Comparison of ENCODE assay signal across 8 cellular contexts in the genomic region with DNA sequence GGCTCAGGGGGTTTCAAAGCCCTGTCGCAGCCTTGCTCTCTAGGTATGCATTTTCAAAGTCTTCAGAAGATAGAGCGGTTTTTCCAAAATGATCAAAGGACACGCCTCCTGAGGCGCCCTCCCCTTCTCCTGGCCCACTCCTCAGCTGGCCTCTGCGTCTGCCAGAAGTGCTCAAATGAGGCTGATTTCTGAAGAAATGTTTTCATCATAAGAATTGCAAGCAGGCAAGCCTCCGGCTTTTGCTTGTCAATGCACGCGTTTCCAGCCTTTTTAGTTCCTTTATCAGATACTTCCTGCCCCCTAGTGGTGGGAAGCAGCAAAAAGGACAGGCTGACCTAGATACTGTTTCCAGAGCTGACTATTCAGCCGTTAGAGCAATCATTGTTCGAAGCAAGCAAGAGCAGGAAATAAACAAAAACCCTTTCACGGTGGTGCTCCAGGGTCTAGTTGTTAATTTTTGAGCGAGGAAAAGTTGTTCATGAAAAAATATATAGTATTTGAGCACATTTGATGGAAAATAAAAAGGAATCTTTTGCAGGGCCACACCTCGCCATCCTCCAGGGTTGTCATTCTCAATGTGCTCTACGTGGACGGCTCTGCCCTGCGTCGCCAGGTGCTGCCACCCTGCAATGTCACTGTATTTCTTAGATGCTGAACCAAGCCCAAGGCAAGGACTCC.
DNase-seq lines count a peak whose midpoint lies in the region; ATAC-seq, FAIRE-seq and TF ChIP-seq lines count a peak whose summit lies in the region.

No MANE protein-coding gene starts in this region.

- peak in 2 of 3 experiments; percentile 74 to 93; a peak in 3 of 4 replicates for TF ChIP-seq CTCF in H1 (IDR thresholded peaks at IDR 0.05; ENCODE audit: control extremely low read depth in 1 of 3, insufficient read depth in 1 of 3, low read depth in 1 of 3, low read length in 3 of 3)

- H2BK20ac ChIP-seq in H1 (ENCODE audit: low read length): no peak overlapping the region

- H2AK5ac ChIP-seq in H1 (ENCODE audit: low read depth, low read length) (no peak overlapping the region), mesenchymal stem cell (ENCODE audit: low read length, severe bottlenecking) (no peak overlapping the region)

- peak overlapping the region; percentile 54 for H2AFZ ChIP-seq in H1 (ENCODE audit: low read length)
- peak overlapping the region; percentile 88 for H2AFZ ChIP-seq in mesenchymal stem cell (ENCODE audit: low read depth, low read length)

- no peak overlapping the region for H2BK12ac ChIP-seq in H1 (ENCODE audit: low read depth, low read length)
- H2BK12ac ChIP-seq in mesenchymal stem cell (ENCODE audit: low read length in 2 of 2): no peak overlapping the region

- H3K23me2 ChIP-seq in H1 (ENCODE audit: low read depth, low read length): no peaks in the 10 kb centered on the region

- FAIRE-seq in H1 (lab: Jason Lieb, UNC): peak; percentile 96

- H3K27ac ChIP-seq in H1 (ENCODE audit: low read depth, low read length): no peak overlapping the region
- H3K27ac ChIP-seq in mesenchymal stem cell (ENCODE audit: low read length, poor library complexity, severe bottlenecking): no peak overlapping the region

- no peaks in the 10 kb centered on the region for H3K79me2 ChIP-seq in H1 (ENCODE audit: control insufficient read depth in 1 of 2, insufficient read depth in 2 of 2, low read length in 2 of 2)

- peak overlapping the region in 1 of 2 experiments; percentile 17; a peak in 2 of 4 replicates for H3K4me2 ChIP-seq in H1 (ENCODE audit: insufficient read depth in 1 of 2, low read depth in 2 of 2, low read length in 2 of 2)
- H3K4me2 ChIP-seq in mesenchymal stem cell (ENCODE audit: low read length, poor library complexity, severe bottlenecking): peak overlapping the region; percentile 23

- H3K18ac ChIP-seq in H1 (ENCODE audit: extremely low read depth, low read length): no peak overlapping the region
- peak overlapping the region in 1 of 2 experiments; percentile 34 for H3K18ac ChIP-seq in mesenchymal stem cell (ENCODE audit: low read depth in 1 of 2, low read length in 2 of 2)

- no peak overlapping the region for H2BK5ac ChIP-seq in H1 (ENCODE audit: low read depth, low read length)
- H2BK5ac ChIP-seq in mesenchymal stem cell (ENCODE audit: low read depth, low read length, poor library complexity, severe bottlenecking): no peak overlapping the region

- H3K23ac ChIP-seq in H1 (ENCODE audit: insufficient read length): no peak overlapping the region
- H3K23ac ChIP-seq in mesenchymal stem cell (ENCODE audit: low read length in 2 of 2): no peak overlapping the region

- no peak overlapping the region for H4K91ac ChIP-seq in H1 (replicated peaks; ENCODE audit: insufficient read length, low read length)
- H4K91ac ChIP-seq in mesenchymal stem cell (ENCODE audit: low read length): no peak overlapping the region

- H3K4ac ChIP-seq in H1 (replicated peaks; ENCODE audit: insufficient read length, low read depth, low read length) (no peak overlapping the region), mesenchymal stem cell (ENCODE audit: low read depth in 1 of 2, low read length in 2 of 2) (no peak overlapping the region)

- H2BK15ac ChIP-seq in H1 (ENCODE audit: low read length): no peak overlapping the region
- H2BK15ac ChIP-seq in mesenchymal stem cell (ENCODE audit: low read depth, poor library complexity, severe bottlenecking): no peak overlapping the region

- H4K20me1 ChIP-seq in H1 (replicated peaks in 1 of 2; ENCODE audit: control insufficient read depth in 1 of 2, insufficient read depth in 2 of 2, low read length in 2 of 2): no peaks in the 10 kb centered on the region

- no peak overlapping the region for H3K56ac ChIP-seq in H1 (replicated peaks; ENCODE audit: insufficient read length, low read depth, low read length)

- TF ChIP-seq POLR2A in H1 (IDR thresholded peaks at IDR 0.05; ENCODE audit: control extremely low read depth in 1 of 2, low read depth in 2 of 2, low read length in 2 of 2): no peak

- H3K36me3 ChIP-seq in H1 (ENCODE audit: control insufficient read depth in 2 of 4, insufficient read depth in 4 of 4, low read length in 3 of 4): no peaks in the 10 kb centered on the region
- H3K36me3 ChIP-seq in mesenchymal stem cell (ENCODE audit: control insufficient read depth in 1 of 2, insufficient read depth in 2 of 2, low read depth in 1 of 2, low read length in 2 of 2): peaks cover 0 to 2% of the 10 kb centered on the region in 2 experiments

- no peaks in the 10 kb centered on the region for H3K79me1 ChIP-seq in H1 (ENCODE audit: low read depth, low read length)
- peaks cover 1% of the 10 kb centered on the region for H3K79me1 ChIP-seq in mesenchymal stem cell (replicated peaks; ENCODE audit: low read length, poor library complexity, severe bottlenecking)

- DNase-seq in COR-L47 (lab: John Stamatoyannopoulos, UW) (peak; percentile 60), HT1080 (ENCODE audit: low read depth) (peak; percentile 79), NOMO-1 (lab: John Stamatoyannopoulos, UW; ENCODE audit: unreplicated experiment in 2 of 2) (peak; percentile 62 to 90), H1 (ENCODE audit: low read depth in 1 of 2, low spot score in 2 of 2) (peak; percentile 36 to 81), mesenchymal stem cell (peak; percentile 79)
- DNase-seq in activated CD8-positive, alpha-beta memory T cell treated with anti-CD3 and anti-CD28 coated beads for 4 hours (ENCODE audit: low read depth in 2 of 2): peak; percentile 55 to 76
- peak; percentile 60 to 69 for DNase-seq in stimulated activated CD8-positive, alpha-beta memory T cell treated with anti-CD3 and anti-CD28 coated beads, Interleukin-2, amount 100 ng/mL, for 1 hour (ENCODE audit: low read depth in 2 of 2)

- H3K14ac ChIP-seq in H1 (ENCODE audit: insufficient read length) (no peak overlapping the region), mesenchymal stem cell (ENCODE audit: low read length in 2 of 2) (no peak overlapping the region)

- no peak overlapping the region for H3K9ac ChIP-seq in H1 (replicated peaks in 1 of 4; ENCODE audit: extremely low read depth in 1 of 4, low read depth in 3 of 4, low read length in 3 of 4)
- H3K9ac ChIP-seq in mesenchymal stem cell (ENCODE audit: low read length): peak overlapping the region; percentile 68

- WGBS in H1 (ENCODE audit: extremely low coverage in 1 of 2, insufficient coverage in 1 of 2, insufficient read length in 1 of 2, insufficient replicate concordance in 2 of 2, low coverage in 1 of 2, low lambda C conversion rate in 2 of 2, missing lambda C conversion rate in 1 of 2), 2 experiments: 43% methylated on average over 17 of the region's 17 CpGs; no CpG with 5 or more reads in 1 of the 2 experiments
- WGBS in mesenchymal stem cell: 36% methylated on average over 17 of the region's 17 CpGs

- H3K9me3 ChIP-seq in H1 (ENCODE audit: insufficient read depth in 2 of 2, low read depth in 1 of 2, low read length in 1 of 2) (peaks cover 8 to 10% of the 10 kb centered on the region in 2 experiments; a peak in 3 of 4 replicates), mesenchymal stem cell (ENCODE audit: control insufficient read depth, low read length) (no peaks in the 10 kb centered on the region)

- POLR2A ChIA-PET in H1 (lab: Charles Lee; ENCODE audit: partially characterized antibody): interaction anchor here (0.6 kb wide), 1 partner anchor 389 kb away, joined by 5 read pairs; no protein-coding TSS in a partner anchor

- H4K8ac ChIP-seq in H1 (ENCODE audit: extremely low read depth, insufficient read depth, low read length) (no peak overlapping the region), mesenchymal stem cell (ENCODE audit: low read length) (no peak overlapping the region)

- H3K4me1 ChIP-seq in H1 (replicated peaks in 1 of 4; ENCODE audit: control insufficient read depth in 3 of 4, insufficient read depth in 4 of 4, low read length in 3 of 4) (no peaks in the 10 kb centered on the region), mesenchymal stem cell (ENCODE audit: control insufficient read depth, insufficient read depth, low read depth, low read length) (peaks cover 4% of the 10 kb centered on the region)

- CTCF ChIA-PET in H1 (lab: Charles Lee; ENCODE audit: partially characterized antibody): interaction anchor here (0.5 to 2.4 kb wide), 25 partner anchors 8 to 932 kb away, joined by 3 to 23 read pairs (median 4); no protein-coding TSS in a partner anchor

- ATAC-seq in GM21360 (IDR thresholded peaks at IDR 0.05; ENCODE audit: unreplicated experiment): peak; percentile 97

- H3K4me3 ChIP-seq in H1 (ENCODE audit: extremely low read depth in 1 of 4, insufficient read depth in 2 of 4, low read depth in 3 of 4, low read length in 4 of 4) (peak overlapping the region in 1 of 4 experiments; percentile 19; a peak in 1 of 8 replicates), mesenchymal stem cell (ENCODE audit: insufficient read depth in 1 of 2, low read depth in 1 of 2, low read length in 2 of 2) (peak overlapping the region in 1 of 2 experiments; percentile 23)

- H3K27me3 ChIP-seq in H1 (replicated peaks in 1 of 4; ENCODE audit: control insufficient read depth in 3 of 4, extremely low read depth in 1 of 4, insufficient read depth in 3 of 4, low read length in 3 of 4) (no peaks in the 10 kb centered on the region), mesenchymal stem cell (ENCODE audit: control insufficient read depth in 1 of 2, insufficient read depth in 1 of 2, low read length in 2 of 2) (no peaks in the 10 kb centered on the region)

- TF ChIP-seq RAD21 in H1 (IDR thresholded peaks at IDR 0.05 in 1 of 2, conservative IDR thresholded peaks at IDR 0.05 in 1 of 2; ENCODE audit: low read depth in 2 of 2, low read length in 2 of 2): peak; percentile 73 to 80

- no peak for TF ChIP-seq EP300 in H1 (IDR thresholded peaks at IDR 0.05; ENCODE audit: borderline replicate concordance in 1 of 2, low read depth in 2 of 2, low read length in 2 of 2)

- H2BK120ac ChIP-seq in H1 (replicated peaks; ENCODE audit: low read depth, low read length) (no peak overlapping the region), mesenchymal stem cell (ENCODE audit: low read depth, low read length) (no peak overlapping the region)

- H4K5ac ChIP-seq in H1 (ENCODE audit: insufficient read length, low read depth, low read length): no peak overlapping the region

TF ChIP-seq in H1, 55 proteins besides CTCF, POLR2A, EP300 and RAD21:
- TF ChIP-seq EZH2 (IDR thresholded peaks at IDR 0.05; ENCODE audit: low read depth, low read length, severe bottlenecking) (no peak), GABPA (IDR thresholded peaks at IDR 0.05; ENCODE audit: borderline replicate concordance, insufficient read depth, low read length) (no peak), JUND (IDR thresholded peaks at IDR 0.05; ENCODE audit: low read length) (no peak), TAF7 (optimal IDR thresholded peaks at IDR 0.05; ENCODE audit: borderline replicate concordance, low read depth, low read length) (no peak)
- TF ChIP-seq, protein P1, sequence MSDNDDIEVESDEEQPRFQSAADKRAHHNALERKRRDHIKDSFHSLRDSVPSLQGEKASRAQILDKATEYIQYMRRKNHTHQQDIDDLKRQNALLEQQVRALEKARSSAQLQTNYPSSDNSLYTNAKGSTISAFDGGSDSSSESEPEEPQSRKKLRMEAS (IDR thresholded peaks at IDR 0.05): peak; percentile 41; the same call in 1 of the 2 replicates
